Comparison of ENCODE assay signal across 8 cellular contexts in the genomic region with DNA sequence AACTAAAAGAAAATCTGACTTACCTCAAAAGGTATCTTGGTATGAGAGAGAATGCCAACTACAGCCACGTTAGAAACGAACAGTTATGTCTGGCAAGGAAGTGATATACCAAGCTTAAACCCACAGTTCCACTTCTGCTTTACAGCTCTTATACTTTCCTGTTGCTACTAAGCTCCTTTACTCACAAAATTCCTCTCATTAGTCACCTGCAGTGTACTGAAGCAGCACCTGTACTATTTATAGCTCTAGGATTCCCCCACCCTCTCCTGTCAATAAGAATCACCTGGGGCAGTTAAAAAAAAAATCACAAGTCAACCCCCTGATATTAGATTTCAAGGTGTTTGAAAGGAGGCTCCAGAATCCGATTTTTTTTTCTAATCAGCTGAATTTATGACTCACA. TPM values are rescaled to one million over a fixed set of nuclear protein-coding genes. Genes with fewer than 3 reads are reported as not detected.
DNase-seq lines count a peak whose midpoint lies in the region; ATAC-seq lines count a peak whose summit lies in the region.

No MANE protein-coding gene starts in this region.

- H3K4me3 ChIP-seq in GM08714 (ENCODE audit: low read length), result peak overlapping the region; percentile 60

- ATAC-seq in GM21526 (IDR thresholded peaks at IDR 0.05; ENCODE audit: low FRiP score, unreplicated experiment), result peak; percentile 61
- ATAC-seq in T-cell (replicated peaks in 1 of 4), result no peak

- peak overlapping the region in 1 of 3 donors; percentile 17 for H3K4me3 Mint-ChIP-seq in T-cell

- DNase-seq in Kasumi-1 (lab: John Stamatoyannopoulos, UW) (peak; percentile 55 to 83), germinal center (ENCODE audit: low spot score) (peak; percentile 44), mucosa of gallbladder (ENCODE audit: low spot score) (no peak), inferior parietal cortex (ENCODE audit: extremely low spot score) (no peak), glomerular visceral epithelial cell (ENCODE audit: extremely low spot score) (no peak), T-cell (no peak)

- CTCF ChIA-PET in T-cell (lab: Charles Lee), result interaction anchor here (0.6 to 1.4 kb wide), 6 partner anchors 8 to 94 kb away, joined by 3 to 10 read pairs (median 4); no protein-coding TSS in a partner anchor

- H3K27ac Mint-ChIP-seq in T-cell, result no peak overlapping the region

- H3K36me3 Mint-ChIP-seq in T-cell, result no peaks in the 10 kb centered on the region

- POLR2A ChIA-PET in T-cell (lab: Charles Lee), result no interaction called here

- H3K27me3 Mint-ChIP-seq in T-cell, result peaks cover 43 to 54% of the 10 kb centered on the region in 2 donors

- peaks cover 21 to 32% (median 23%) of the 10 kb centered on the region in 3 donors for H3K4me1 Mint-ChIP-seq in T-cell

- no peaks in the 10 kb centered on the region for H3K9me3 Mint-ChIP-seq in T-cell

RNA-seq across cellular contexts. Expression of a gene that starts 2.9 kb away (rescaled TPM):
- total RNA-seq in mucosa of gallbladder (0.26 TPM), T-cell (under 1 TPM in 1 of 5 donors, not detected in 4; 0.16 TPM)

RNA-seq across cellular contexts. Expression of a gene that starts 44.7 kb away (rescaled TPM):
- total RNA-seq in mucosa of gallbladder, result not detected
- total RNA-seq in T-cell, result under 1 TPM in 3 of 5 donors, not detected in 2; 0.06 to 0.20 (median 0.09) TPM

Comparison
In these comparisons a context has a peak if more than half of its experiments do, and no peak if none do; other contexts are left out.
1. DNase-seq: peak in Kasumi-1 (2 of 2) and germinal center (single experiment); none in mucosa of gallbladder (single experiment), inferior parietal cortex (single experiment), glomerular visceral epithelial cell (single experiment) and T-cell (0 of 34).